ENCODE assay signal across 9 cellular contexts in genomic region chr2:233853883-233854240, GRCh38. TPM values are rescaled to one million over a fixed set of nuclear protein-coding genes. Genes with fewer than 3 reads are reported as not detected.
A peak's percentile ranks its signal among the peaks of the same experiment; 100 is the strongest.
DNase-seq lines count a peak whose midpoint lies in the region; ATAC-seq, FAIRE-seq and TF ChIP-seq lines count a peak whose summit lies in the region.
"Had no signal": no experiment of that assay in that cellular context is flagged by ENCODE, and none has a peak within 500 bp of the region (broad histone marks: within the 10 kb centered on the region; RNA-seq: fewer than 3 reads in every experiment).

No MANE protein-coding gene starts in this region.

- POLR2A ChIA-PET in naive thymus-derived CD4-positive, alpha-beta T cell (lab: Charles Lee): no interaction called here

- no peak overlapping the region for H3K27ac ChIP-seq in naive thymus-derived CD4-positive, alpha-beta T cell (ENCODE audit: low read depth, low read length)

- peak; percentile 0 for ATAC-seq in HG03571 (IDR thresholded peaks at IDR 0.05; ENCODE audit: unreplicated experiment)
- ATAC-seq in naive thymus-derived CD4-positive, alpha-beta T cell: no peak
- no peak for ATAC-seq in HG03565 (IDR thresholded peaks at IDR 0.05; ENCODE audit: unreplicated experiment)

- H3K27ac Mint-ChIP-seq in CD14-positive monocyte: peak overlapping the region in 2 of 7 donors; percentile 61 to 88
- H3K27ac Mint-ChIP-seq in naive thymus-derived CD4-positive, alpha-beta T cell: peak overlapping the region in 3 of 9 donors; percentile 8 to 95 (median 25)

- peak overlapping the region; percentile 95 to 98 for H3K4me3 Mint-ChIP-seq in CD14-positive monocyte
- H3K4me3 Mint-ChIP-seq in naive thymus-derived CD4-positive, alpha-beta T cell: peak overlapping the region; percentile 83 to 98 (median 92)

- no peak for TF ChIP-seq CTCF in CD14-positive monocyte (IDR thresholded peaks at IDR 0.05)
- TF ChIP-seq CTCF in bronchial epithelial cell (IDR thresholded peaks at IDR 0.05; ENCODE audit: insufficient read depth, low read length, severe bottlenecking): no peak

- intact Hi-C loops in CD14-positive monocyte (cut with micrococcal nuclease): loop anchor here in 1 of 2 donors (10.0 kb wide), 1 partner anchor 641 kb away; the partner anchor contains the start of gene ARL4C
- intact Hi-C loops in naive thymus-derived CD4-positive, alpha-beta T cell (cut with micrococcal nuclease): loop anchor here (1.0 to 10.0 kb wide), 4 partner anchors 14 to 691 kb away; partner anchors contain the start of gene MSL3B (in 2 of the 2)

- peaks cover 1% of the 10 kb centered on the region for H3K36me3 ChIP-seq in bronchial epithelial cell (ENCODE audit: control insufficient read depth, insufficient read depth, low read length)
- H3K36me3 ChIP-seq in naive thymus-derived CD4-positive, alpha-beta T cell (ENCODE audit: control insufficient read depth in 2 of 3, insufficient read depth in 3 of 3, low read length in 3 of 3): no peaks in the 10 kb centered on the region

- peaks cover 0 to 4% (median 2%) of the 10 kb centered on the region in 3 donors for H3K27me3 Mint-ChIP-seq in CD14-positive monocyte (ENCODE audit: low read depth in 3 of 3)
- H3K27me3 Mint-ChIP-seq in naive thymus-derived CD4-positive, alpha-beta T cell: peaks cover 0 to 7% (median 5%) of the 10 kb centered on the region in 5 donors

- FAIRE-seq in bronchial epithelial cell (lab: Jason Lieb, UNC): no peak
- FAIRE-seq: islet of Langerhans had no signal

- no peaks in the 10 kb centered on the region for H3K9me3 Mint-ChIP-seq in CD14-positive monocyte
- H3K9me3 Mint-ChIP-seq in naive thymus-derived CD4-positive, alpha-beta T cell: no peaks in the 10 kb centered on the region

- peaks cover 40% of the 10 kb centered on the region for H3K4me1 Mint-ChIP-seq in CD14-positive monocyte
- peaks cover 12 to 73% (median 18%) of the 10 kb centered on the region in 7 donors for H3K4me1 Mint-ChIP-seq in naive thymus-derived CD4-positive, alpha-beta T cell

- DNase-seq in CD14-positive monocyte (ENCODE audit: low spot score) (no peak), bronchial epithelial cell (ENCODE audit: low read depth) (no peak), cerebellar cortex (ENCODE audit: low spot score) (no peak), NOMO-1 (lab: John Stamatoyannopoulos, UW; ENCODE audit: unreplicated experiment in 2 of 2) (no peak), HK-2 (ENCODE audit: unreplicated experiment) (no peak)
- peak in 1 of 9 donors; percentile 10 for DNase-seq in naive thymus-derived CD4-positive, alpha-beta T cell

- H3K9me3 ChIP-seq in naive thymus-derived CD4-positive, alpha-beta T cell (ENCODE audit: control insufficient read depth in 2 of 3, low read length in 3 of 3): no peaks in the 10 kb centered on the region

- no peaks in the 10 kb centered on the region for H3K27me3 ChIP-seq in bronchial epithelial cell (ENCODE audit: control insufficient read depth, insufficient read depth, low read length)
- no peaks in the 10 kb centered on the region for H3K27me3 ChIP-seq in naive thymus-derived CD4-positive, alpha-beta T cell (ENCODE audit: control insufficient read depth in 2 of 2, insufficient read depth in 2 of 2, low read length in 2 of 2)

- peak overlapping the region; percentile 94 for H3K4me3 ChIP-seq in bronchial epithelial cell (ENCODE audit: low read depth, low read length)
- peak overlapping the region; percentile 97 for H3K4me3 ChIP-seq in naive thymus-derived CD4-positive, alpha-beta T cell (ENCODE audit: low read length)

- H3K36me3 Mint-ChIP-seq in CD14-positive monocyte: peaks cover 11 to 19% of the 10 kb centered on the region in 2 donors
- peaks cover 0 to 18% (median 0%) of the 10 kb centered on the region in 5 donors for H3K36me3 Mint-ChIP-seq in naive thymus-derived CD4-positive, alpha-beta T cell

- H3K4me1 ChIP-seq in naive thymus-derived CD4-positive, alpha-beta T cell (ENCODE audit: control insufficient read depth in 2 of 2, insufficient read depth in 2 of 2, low read length in 2 of 2): peaks cover 0 to 6% of the 10 kb centered on the region in 2 donors

- CTCF ChIA-PET in naive thymus-derived CD4-positive, alpha-beta T cell (lab: Charles Lee): no interaction called here

RNA-seq across cellular contexts. Expression of gene HJURP, which starts 0.5 kb away (rescaled TPM):
- polyA plus RNA-seq in CD14-positive monocyte: not detected
- total RNA-seq in bronchial epithelial cell: under 0.01 and 0.13 TPM in 2 replicates
- 10 to 100 TPM in 1 of 5 experiments, under 1 TPM in 2, not detected in 2; 0.11 to 67.1 (median 0.27) TPM for total RNA-seq in naive thymus-derived CD4-positive, alpha-beta T cell
- under 1 TPM in 1 of 2 donors, not detected in 1; 0.40 TPM for polyA plus RNA-seq in naive thymus-derived CD4-positive, alpha-beta T cell
